In the genomic region with DNA sequence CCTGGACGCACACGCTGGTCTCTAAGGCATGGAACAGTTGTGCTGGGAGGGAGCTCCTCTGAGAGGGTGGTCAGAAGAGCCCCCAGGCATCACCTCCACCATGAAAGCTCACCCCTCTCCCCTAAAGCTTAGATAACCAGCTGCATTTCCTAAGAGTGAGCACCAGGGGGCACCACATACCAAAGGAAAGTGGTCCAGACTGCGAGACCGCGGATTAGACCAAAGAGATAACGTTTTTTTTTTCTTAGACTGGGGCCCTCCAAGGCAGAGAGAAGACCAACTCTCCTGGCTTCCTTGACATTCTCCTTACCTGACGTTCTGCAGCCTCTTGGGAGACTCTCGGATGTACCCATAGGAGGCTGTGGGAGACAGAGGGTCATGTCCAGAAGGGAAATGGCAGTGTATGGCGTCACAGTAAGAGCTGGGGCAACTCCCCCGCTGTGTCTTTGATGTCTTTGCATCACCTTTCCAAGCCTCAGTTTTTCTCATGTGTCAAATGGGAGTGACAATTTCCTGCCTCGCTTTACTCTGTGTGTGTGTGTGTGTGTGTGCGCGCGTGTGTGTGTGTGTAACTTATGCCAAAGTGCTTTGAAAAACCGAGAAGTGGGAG, we compare ENCODE assay signal across 8 cellular contexts. TPM values are rescaled to one million over a fixed set of nuclear protein-coding genes. Genes with fewer than 3 reads are reported as not detected.
DNase-seq lines count a peak whose midpoint lies in the region; ATAC-seq and TF ChIP-seq lines count a peak whose summit lies in the region.

No MANE protein-coding gene starts in this region.

- in situ Hi-C loops in gastrocnemius medialis (cut with MboI; ENCODE audit: low sequenced_read_pairs in 4 of 4): no loop called here

- peaks cover 13% of the 10 kb centered on the region for H3K4me1 Mint-ChIP-seq in T-helper 1 cell treated with Interleukin-12 subunit alpha and Interleukin-12 subunit beta and Interleukin-4 antibody, amounts not matched to agents 30 μg/mL and 1 μg/mL, for 36 hours (ENCODE audit: low read depth)
- peaks cover 28% of the 10 kb centered on the region for H3K4me1 Mint-ChIP-seq in activated naive CD8-positive, alpha-beta T cell treated with anti-CD3 and anti-CD28 coated beads, Interleukin-2, amount 50 U/mL, for 24 hours

- peak overlapping the region; percentile 53 for H3K4me3 Mint-ChIP-seq in T-helper 1 cell treated with Interleukin-12 subunit alpha and Interleukin-12 subunit beta and Interleukin-4 antibody, amounts not matched to agents 30 μg/mL and 1 μg/mL, for 36 hours
- peak overlapping the region; percentile 50 for H3K4me3 Mint-ChIP-seq in activated naive CD8-positive, alpha-beta T cell treated with anti-CD3 and anti-CD28 coated beads, Interleukin-2, amount 50 U/mL, for 24 hours

- TF ChIP-seq POLR2A in gastrocnemius medialis (IDR thresholded peaks at IDR 0.05): no peak

- H3K27ac ChIP-seq in right atrium auricular region (no peak overlapping the region), gastrocnemius medialis (no peak overlapping the region)

- H3K36me3 Mint-ChIP-seq in T-helper 1 cell treated with Interleukin-12 subunit alpha and Interleukin-12 subunit beta and Interleukin-4 antibody, amounts not matched to agents 30 μg/mL and 1 μg/mL, for 36 hours (ENCODE audit: low read depth): no peaks in the 10 kb centered on the region
- H3K36me3 Mint-ChIP-seq in activated naive CD8-positive, alpha-beta T cell treated with anti-CD3 and anti-CD28 coated beads, Interleukin-2, amount 50 U/mL, for 24 hours (ENCODE audit: low read depth): no peaks in the 10 kb centered on the region

- H3K27ac Mint-ChIP-seq in T-helper 1 cell treated with Interleukin-12 subunit alpha and Interleukin-12 subunit beta and Interleukin-4 antibody, amounts not matched to agents 30 μg/mL and 1 μg/mL, for 36 hours: peak overlapping the region; percentile 41
- no peak overlapping the region for H3K27ac Mint-ChIP-seq in activated naive CD8-positive, alpha-beta T cell treated with anti-CD3 and anti-CD28 coated beads, Interleukin-2, amount 50 U/mL, for 24 hours

- intact Hi-C loops in gastrocnemius medialis (cut with DNase I; ENCODE audit: low total_unique reads): loop anchor here (1.0 kb wide), 1 partner anchor 193 kb away; no protein-coding TSS in a partner anchor

- peaks cover 4% of the 10 kb centered on the region for H3K27me3 Mint-ChIP-seq in T-helper 1 cell treated with Interleukin-12 subunit alpha and Interleukin-12 subunit beta and Interleukin-4 antibody, amounts not matched to agents 30 μg/mL and 1 μg/mL, for 36 hours (ENCODE audit: low read depth)
- peaks cover 1% of the 10 kb centered on the region for H3K27me3 Mint-ChIP-seq in activated naive CD8-positive, alpha-beta T cell treated with anti-CD3 and anti-CD28 coated beads, Interleukin-2, amount 50 U/mL, for 24 hours

- H3K4me3 ChIP-seq in MG63 (no peak overlapping the region), right atrium auricular region (no peak overlapping the region), gastrocnemius medialis (no peak overlapping the region)

- H3K4me1 ChIP-seq in right atrium auricular region (peaks cover 0 to 4% of the 10 kb centered on the region in 2 donors), gastrocnemius medialis (peaks cover 0 to 3% of the 10 kb centered on the region in 2 donors)

- H3K9me3 ChIP-seq in MG63 (no peaks in the 10 kb centered on the region), right atrium auricular region (no peaks in the 10 kb centered on the region), gastrocnemius medialis (no peaks in the 10 kb centered on the region)

- H3K27me3 ChIP-seq in MG63 (no peaks in the 10 kb centered on the region), right atrium auricular region (no peaks in the 10 kb centered on the region), gastrocnemius medialis (no peaks in the 10 kb centered on the region)

- DNase-seq in ELR (ENCODE audit: low read depth) (peak; percentile 73), MG63 (peak; percentile 23), right atrium auricular region (ENCODE audit: low spot score) (peak; percentile 71), gastrocnemius medialis (peak; percentile 13 to 51)
- peak; percentile 78 for DNase-seq in activated naive CD8-positive, alpha-beta T cell treated with anti-CD3 and anti-CD28 coated beads, Interleukin-2, amount 50 U/mL, for 24 hours

- no peaks in the 10 kb centered on the region for H3K9me3 Mint-ChIP-seq in T-helper 1 cell treated with Interleukin-12 subunit alpha and Interleukin-12 subunit beta and Interleukin-4 antibody, amounts not matched to agents 30 μg/mL and 1 μg/mL, for 36 hours
- H3K9me3 Mint-ChIP-seq in activated naive CD8-positive, alpha-beta T cell treated with anti-CD3 and anti-CD28 coated beads, Interleukin-2, amount 50 U/mL, for 24 hours: no peaks in the 10 kb centered on the region

- no peaks in the 10 kb centered on the region for H3K36me3 ChIP-seq in MG63
- no peaks in the 10 kb centered on the region for H3K36me3 ChIP-seq in right atrium auricular region
- no peaks in the 10 kb centered on the region for H3K36me3 ChIP-seq in gastrocnemius medialis

- peak; percentile 87 to 92 for TF ChIP-seq CTCF in right atrium auricular region (IDR thresholded peaks at IDR 0.05)
- peak; percentile 75 to 87 (median 87) for TF ChIP-seq CTCF in gastrocnemius medialis (IDR thresholded peaks at IDR 0.05 in 4 of 5, conservative IDR thresholded peaks at IDR 0.05 in 1 of 5)

- ATAC-seq in activated naive CD8-positive, alpha-beta T cell treated with anti-CD3 and anti-CD28 coated beads, Interleukin-2, amount 50 U/mL, for 24 hours: peak; percentile 63
- peak; percentile 53 to 56 for ATAC-seq in gastrocnemius medialis
- no peak for ATAC-seq in GM21723 (IDR thresholded peaks at IDR 0.05; ENCODE audit: unreplicated experiment)
- no peak for ATAC-seq in HG03045 (IDR thresholded peaks at IDR 0.05; ENCODE audit: unreplicated experiment)

RNA-seq across cellular contexts. Expression of gene IFNLR1, which starts 12.3 kb away (rescaled TPM):
- total RNA-seq in MG63 (2014; rRNA removed; shearing (Covaris generic); ENCODE audit: low replicate concordance): 0.25 and 0.36 TPM in 2 replicates
- 1 to 10 TPM; 3.7 to 6.2 TPM for total RNA-seq in right atrium auricular region
- 1 to 10 TPM; 2.0 to 7.4 (median 5.0) TPM for total RNA-seq in gastrocnemius medialis

RNA-seq across cellular contexts. Expression of gene IL22RA1, which starts 56.5 kb away (rescaled TPM):
- total RNA-seq in MG63 (2014; rRNA removed; shearing (Covaris generic); ENCODE audit: low replicate concordance): 0.86 TPM in 1 of 2 replicates, not detected in the other
- total RNA-seq in right atrium auricular region (under 1 TPM; 0.15 to 0.24 TPM), gastrocnemius medialis (under 1 TPM in 1 of 4 donors, not detected in 3; 0.36 TPM)

Comparison
In these comparisons a context has a peak if more than half of its experiments do, and no peak if none do; other contexts are left out.
1. DNase-seq: peak in every context shown above with its lines; median percentile 78 in activated naive CD8-positive, alpha-beta T cell treated with anti-CD3 and anti-CD28 coated beads, Interleukin-2, amount 50 U/mL, for 24 hours; 73 in ELR; 71 in right atrium auricular region; 32 in gastrocnemius medialis; 23 in MG63.
2. ATAC-seq: peak in activated naive CD8-positive, alpha-beta T cell treated with anti-CD3 and anti-CD28 coated beads, Interleukin-2, amount 50 U/mL, for 24 hours (single experiment) and gastrocnemius medialis (2 of 2); none in GM21723 (single experiment) and HG03045 (single experiment).